ENCODE assay signal across 22 cellular contexts in genomic region chr6:21459646-21460045, GRCh38.
"Had no signal": no experiment of that assay in that cellular context is flagged by ENCODE, and none has a peak within 500 bp of the region (broad histone marks: within the 10 kb centered on the region; RNA-seq: fewer than 3 reads in every experiment).

No MANE protein-coding gene starts in this region.

- H3K9ac ChIP-seq: neural progenitor cell had no signal

- H3K4me3 ChIP-seq: coronary artery, esophagus muscularis mucosa, lower lobe of right lung, mucosa of descending colon, neural progenitor cell, pancreas, sigmoid colon, spleen, thoracic aorta, tibial nerve, upper lobe of left lung, uterus had no signal

- H3K9me3 ChIP-seq: esophagus muscularis mucosa, lower lobe of right lung, mucosa of descending colon, pancreas, sigmoid colon, spleen, thoracic aorta, tibial nerve, upper lobe of left lung, uterus had no signal

- H3K4me1 ChIP-seq: lower lobe of right lung, neural progenitor cell, pancreas, sigmoid colon, spleen, upper lobe of left lung, uterus had no signal

- H3K27me3 ChIP-seq: esophagus muscularis mucosa, neural progenitor cell, pancreas, sigmoid colon, spleen, tibial nerve, upper lobe of left lung, uterus had no signal

- ATAC-seq: left ventricle myocardium superior; lower lobe of right lung; mucosa of descending colon; natural killer cell treated with Interleukin-12 subunit alpha and Interleukin-12 subunit beta and Interleukin-15 and Interleukin-18, amount 100 ng/mL, for 72 hours; pancreas; stimulated activated naive B cell treated with anti-CD40 and anti-IgM and Interleukin-4, amounts not matched to agents 10 μg/mL and 1 μg/mL and 100 μg/mL, for 72 hours had no signal

- DNase-seq: dermis blood vessel endothelial cell; effector memory CD4-positive, alpha-beta T cell; foreskin melanocyte; hypothalamus; immature natural killer cell; left ventricle myocardium superior; lower lobe of right lung; mucosa of descending colon; naive B cell; nucleus accumbens; pancreas; sigmoid colon; spleen; stimulated activated naive B cell treated with anti-CD40 and anti-IgM and Interleukin-4, amounts not matched to agents 10 μg/mL and 1 μg/mL and 100 μg/mL, for 72 hours; upper lobe of left lung; uterus had no signal

- H3K36me3 ChIP-seq: esophagus muscularis mucosa, lower lobe of right lung, neural progenitor cell, pancreas, sigmoid colon, spleen, thoracic aorta, tibial nerve, upper lobe of left lung, uterus had no signal

- H3K27ac ChIP-seq: coronary artery, esophagus muscularis mucosa, lower lobe of right lung, neural progenitor cell, pancreas, sigmoid colon, spleen, thoracic aorta, tibial nerve, upper lobe of left lung, uterus had no signal

- H3K4me2 ChIP-seq: neural progenitor cell had no signal
